Comparison of ENCODE assay signal across 25 cellular contexts in genomic region chr5:110017854-110018253, GRCh38.
DNase-seq lines count a peak whose midpoint lies in the region; ATAC-seq, FAIRE-seq and TF ChIP-seq lines count a peak whose summit lies in the region.
"Had no signal": no experiment of that assay in that cellular context is flagged by ENCODE, and none has a peak within 500 bp of the region (broad histone marks: within the 10 kb centered on the region; RNA-seq: fewer than 3 reads in every experiment).

No MANE protein-coding gene starts in this region.

- CTCF ChIA-PET in HepG2 (lab: Yijun Ruan, JAX; ENCODE audit: low intra/inter-chr PET ratio, low total read pairs), result no interaction called here

- TF ChIP-seq POLR2A in HepG2 (IDR thresholded peaks at IDR 0.05; ENCODE audit: insufficient read depth in 1 of 2, low read depth in 2 of 2, low read length in 2 of 2), result no peak

- no peak overlapping the region for H3K9ac ChIP-seq in HepG2 (ENCODE audit: insufficient read depth, low read depth, low read length)
- no peak overlapping the region for H3K9ac ChIP-seq in smooth muscle cell (ENCODE audit: low read depth)
- H3K9ac ChIP-seq: BLaER1 treated with 17β-estradiol and CSF1 and Interleukin-3, amounts not matched to agents 10 nM and 100 nM; GM23248 had no signal

- H3K79me2 ChIP-seq in HepG2 (ENCODE audit: insufficient read depth, low read length), result no peaks in the 10 kb centered on the region
- no peaks in the 10 kb centered on the region for H3K79me2 ChIP-seq in smooth muscle cell (ENCODE audit: low read depth)

- peaks cover 34% of the 10 kb centered on the region for H3K4me1 ChIP-seq in HepG2 (ENCODE audit: insufficient read depth, low read length)
- H3K4me1 ChIP-seq in smooth muscle cell (ENCODE audit: low read depth), result no peaks in the 10 kb centered on the region
- H3K4me1 ChIP-seq: A549, BE2C had no signal

- H3F3A ChIP-seq in smooth muscle cell (ENCODE audit: low read depth), result no peaks in the 10 kb centered on the region

- H2AFZ ChIP-seq in HepG2 (ENCODE audit: low read length), result no peak overlapping the region
- H2AFZ ChIP-seq in smooth muscle cell (ENCODE audit: low read depth), result no peak overlapping the region
- H2AFZ ChIP-seq: GM23248 had no signal

- no peaks in the 10 kb centered on the region for H4K20me1 ChIP-seq in HepG2 (ENCODE audit: insufficient read depth, low read length)
- H4K20me1 ChIP-seq in smooth muscle cell (ENCODE audit: low read depth), result no peaks in the 10 kb centered on the region
- H4K20me1 ChIP-seq: BLaER1 treated with 17β-estradiol and CSF1 and Interleukin-3, amounts not matched to agents 10 nM and 100 nM had no signal

- FAIRE-seq in HepG2 (lab: Jason Lieb, UNC), result no peak
- FAIRE-seq: A549, G401.6, GM12892, GM19239, H1 had no signal

- no peaks in the 10 kb centered on the region for H3K36me3 Mint-ChIP-seq in progenitor cell of endocrine pancreas (ENCODE audit: insufficient read depth)

- BruUV-seq in HepG2 (replicated peaks; lab: Mats Ljungman, UMichigan), result no TSS peak

- peak; percentile 47 for DNase-seq in HepG2 (ENCODE audit: low spot score)
- peak; percentile 25 for DNase-seq in mucosa of gallbladder (ENCODE audit: low spot score)
- DNase-seq in progenitor cell of endocrine pancreas (ENCODE audit: low spot score, unreplicated experiment), result no peak
- no peak for DNase-seq in smooth muscle cell (lab: John Stamatoyannopoulos, UW; ENCODE audit: unreplicated experiment)
- DNase-seq in UCSD-AML1 (lab: John Stamatoyannopoulos, UW; ENCODE audit: unreplicated experiment), result no peak
- DNase-seq: 8988T; ACHN; AML-193; BE2C; Calu3; CD4-positive, alpha-beta memory T cell; COR-L47; DMS153; DND-41; GM23248; H7; HCEC 1CT had no signal

- POLR2A ChIA-PET in HepG2 (lab: Yijun Ruan, JAX), result interaction anchor here (1.3 to 2.7 kb wide), 2 partner anchors 12 to 328 kb away, joined by 3 to 10 read pairs; partner anchors contain the start of gene MAN2A1

- peaks cover 12% of the 10 kb centered on the region for H3K4me1 Mint-ChIP-seq in progenitor cell of endocrine pancreas (ENCODE audit: low read depth)
- H3K4me1 Mint-ChIP-seq: CD4-positive, alpha-beta memory T cell had no signal

- H3K9me3 ChIP-seq in HepG2 (ENCODE audit: low read length), result no peaks in the 10 kb centered on the region
- H3K9me3 ChIP-seq in smooth muscle cell (replicated peaks; ENCODE audit: low read depth), result no peaks in the 10 kb centered on the region
- H3K9me3 ChIP-seq: A549, BE2C had no signal

- TF ChIP-seq EP300 in HepG2 (IDR thresholded peaks at IDR 0.05; ENCODE audit: low read depth in 2 of 2, low read length in 2 of 2) (peak in 1 of 2 experiments; percentile 80; a peak in 2 of 4 replicates), HepG2 (CRISPR knock-in tag; IDR thresholded peaks at IDR 0.05; ENCODE audit: borderline replicate concordance) (no peak)

- peaks cover 18% of the 10 kb centered on the region for H3K9me3 Mint-ChIP-seq in progenitor cell of endocrine pancreas (ENCODE audit: low read depth)

- intact Hi-C loops in HepG2 (cut with micrococcal nuclease; ENCODE audit: unreplicated experiment), result no loop called here

- no peaks in the 10 kb centered on the region for H3K27me3 Mint-ChIP-seq in progenitor cell of endocrine pancreas

- H3K36me3 ChIP-seq in HepG2 (replicated peaks in 1 of 2; ENCODE audit: control insufficient read depth in 1 of 2, insufficient read depth in 2 of 2, low read length in 2 of 2) (no peaks in the 10 kb centered on the region; a peak in 1 of 5 replicates), smooth muscle cell (ENCODE audit: low read depth) (no peaks in the 10 kb centered on the region)
- H3K36me3 ChIP-seq: BE2C; BLaER1 treated with 17β-estradiol and CSF1 and Interleukin-3, amounts not matched to agents 10 nM and 100 nM had no signal

- H3K27ac Mint-ChIP-seq in progenitor cell of endocrine pancreas, result peak overlapping the region; percentile 31
- H3K27ac Mint-ChIP-seq: CD4-positive, alpha-beta memory T cell had no signal

- no peaks in the 10 kb centered on the region for H3K27me3 ChIP-seq in HepG2 (ENCODE audit: control insufficient read depth in 1 of 2, insufficient read depth in 2 of 2, low read length in 2 of 2)
- no peaks in the 10 kb centered on the region for H3K27me3 ChIP-seq in smooth muscle cell (ENCODE audit: low read depth)
- H3K27me3 ChIP-seq: BE2C; BLaER1 treated with 17β-estradiol and CSF1 and Interleukin-3, amounts not matched to agents 10 nM and 100 nM had no signal

- peak; percentile 71 for ATAC-seq in HepG2
- no peak for ATAC-seq in GM18519 (IDR thresholded peaks at IDR 0.05; ENCODE audit: low FRiP score, unreplicated experiment)
- ATAC-seq: A549 had no signal

- TF ChIP-seq CTCF in C4-2B (conservative IDR thresholded peaks at IDR 0.05) (no peak), HepG2 (CRISPR knock-in tag; IDR thresholded peaks at IDR 0.05) (no peak), progenitor cell of endocrine pancreas (IDR thresholded peaks at IDR 0.05; ENCODE audit: unreplicated experiment) (no peak), smooth muscle cell (IDR thresholded peaks at IDR 0.05; ENCODE audit: borderline replicate concordance, insufficient read depth, poor library complexity, severe bottlenecking) (no peak)

- H3K4me2 ChIP-seq in HepG2 (ENCODE audit: low read depth, low read length), result 0 out of 2 replicates have a peak overlapping the region, but pooled peaks have one; percentile 10
- no peak overlapping the region for H3K4me2 ChIP-seq in smooth muscle cell
- H3K4me2 ChIP-seq: A549; BLaER1 treated with 17β-estradiol and CSF1 and Interleukin-3, amounts not matched to agents 10 nM and 100 nM had no signal

- H3K4me3 Mint-ChIP-seq in progenitor cell of endocrine pancreas (ENCODE audit: low read depth), result no peak overlapping the region
- H3K4me3 Mint-ChIP-seq: CD4-positive, alpha-beta memory T cell had no signal

- in situ Hi-C loops in HepG2 (cut with HindIII; ENCODE audit: extremely low pct_ligation_motif_present, low pct_unique_long_range_greater_than_20kb), result no loop called here

- H3K27ac ChIP-seq in C4-2B, result peak overlapping the region; percentile 28
- H3K27ac ChIP-seq in HepG2 (ENCODE audit: extremely low read length, insufficient read depth, low read length), result peak overlapping the region; percentile 53
- H3K27ac ChIP-seq in smooth muscle cell (ENCODE audit: low read depth), result no peak overlapping the region
- H3K27ac ChIP-seq: A549; BLaER1 treated with 17β-estradiol and CSF1 and Interleukin-3, amounts not matched to agents 10 nM and 100 nM; GM23248 had no signal

- H3K4me3 ChIP-seq in HepG2 (replicated peaks in 1 of 3; ENCODE audit: insufficient read depth in 1 of 3, low read depth in 2 of 3, low read length in 3 of 3) (no peak overlapping the region), smooth muscle cell (no peak overlapping the region)
- H3K4me3 ChIP-seq: A549; BLaER1 treated with 17β-estradiol and CSF1 and Interleukin-3, amounts not matched to agents 10 nM and 100 nM; GM23248 had no signal

- 67% methylated on average over 2 of the region's 2 CpGs for WGBS in HepG2 (ENCODE audit: low lambda C conversion rate)
- WGBS in smooth muscle cell (ENCODE audit: low lambda C conversion rate), result 98% methylated on average over 2 of the region's 2 CpGs

- TF ChIP-seq RAD21 in HepG2 (CRISPR knock-in tag; IDR thresholded peaks at IDR 0.05), result no peak

TF ChIP-seq in HepG2, 621 proteins besides CTCF, POLR2A, EP300 and RAD21 (continues in another document):
- 0 out of 2 replicates have a peak, but pooled peaks have one; percentile 35 for TF ChIP-seq ZNF589 (CRISPR knock-in tag; conservative IDR thresholded peaks at IDR 0.05)
- peak; percentile 78; the same call in 1 of the 2 replicates for TF ChIP-seq ISL2 (CRISPR knock-in tag; IDR thresholded peaks at IDR 0.05)
- no peak for TF ChIP-seq ZBTB38 (CRISPR knock-in tag; IDR thresholded peaks at IDR 0.05)
- TF ChIP-seq PAXIP1 (CRISPR knock-in tag; conservative IDR thresholded peaks at IDR 0.05), result peak; percentile 92
- no peak for TF ChIP-seq FOXP1 (IDR thresholded peaks at IDR 0.05)
- TF ChIP-seq FOXP1 (CRISPR knock-in tag; IDR thresholded peaks at IDR 0.05), result peak; percentile 45; the same call in 1 of the 2 replicates

Comparison
In these comparisons a context has a peak if more than half of its experiments do, and no peak if none do; other contexts are left out.
1. DNase-seq: peak in HepG2 (single experiment) and mucosa of gallbladder (single experiment); none in progenitor cell of endocrine pancreas (single experiment), smooth muscle cell (single experiment) and UCSD-AML1 (single experiment).